In the genomic region with DNA sequence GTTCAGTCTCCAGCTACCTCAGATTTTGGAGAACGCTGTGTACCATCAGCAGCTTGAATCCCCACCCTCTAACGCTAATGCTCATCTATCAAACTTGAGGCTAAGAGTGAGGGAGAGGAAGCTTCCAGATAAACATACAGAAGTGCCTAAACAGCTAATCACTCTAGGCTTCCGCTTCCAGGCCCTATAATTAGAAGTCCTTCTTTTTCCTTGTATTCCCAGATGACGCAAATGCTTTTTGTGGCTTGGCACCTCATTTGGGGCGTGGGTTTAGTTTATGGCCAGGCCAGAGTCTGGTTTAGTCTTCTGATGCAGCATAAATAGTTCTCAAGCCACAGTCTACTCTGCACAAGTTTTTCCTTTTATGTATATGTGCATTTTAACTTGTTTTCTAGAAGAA, we compare ENCODE assay signal across 9 cellular contexts.
DNase-seq lines count a peak whose midpoint lies in the region; ATAC-seq and TF ChIP-seq lines count a peak whose summit lies in the region.
"Had no signal": no experiment of that assay in that cellular context is flagged by ENCODE, and none has a peak within 500 bp of the region (broad histone marks: within the 10 kb centered on the region; RNA-seq: fewer than 3 reads in every experiment).

No MANE protein-coding gene starts in this region.

- CTCF ChIA-PET in IMR-90 (lab: Yijun Ruan, JAX): interaction anchor here (1.0 kb wide), 1 partner anchor 31 kb away, joined by 3 read pairs; no protein-coding TSS in a partner anchor
- CTCF ChIA-PET in activated CD4-positive, alpha-beta memory T cell treated with anti-CD3 and anti-CD28 coated beads, Interleukin-2, amount 10 ng/mL, durations not matched to agents 7 days and 5 days (lab: Charles Lee): no interaction called here

- H3K36me3 Mint-ChIP-seq in activated CD4-positive, alpha-beta memory T cell treated with anti-CD3 and anti-CD28 coated beads, Interleukin-2, amount 10 ng/mL, durations not matched to agents 7 days and 5 days (ENCODE audit: low read depth): no peaks in the 10 kb centered on the region
- no peaks in the 10 kb centered on the region for H3K36me3 Mint-ChIP-seq in H9 (ENCODE audit: insufficient read depth in 1 of 3, low read depth in 3 of 3)

- H3K9me3 Mint-ChIP-seq in activated CD4-positive, alpha-beta memory T cell treated with anti-CD3 and anti-CD28 coated beads, Interleukin-2, amount 10 ng/mL, durations not matched to agents 7 days and 5 days: no peaks in the 10 kb centered on the region
- H3K9me3 Mint-ChIP-seq in H9: no peaks in the 10 kb centered on the region

- 0 out of 2 replicates have a peak overlapping the region, but pooled peaks have one; percentile 46 for H3K14ac ChIP-seq in IMR-90 (replicated peaks; ENCODE audit: low read depth, low read length)
- H3K14ac ChIP-seq in H9 (ENCODE audit: insufficient read depth, low read length): no peak overlapping the region

- dilution Hi-C loops in IMR-90 (cut with HindIII; ENCODE audit: low sequenced_read_pairs, unreplicated experiment): no loop called here

- H3K4me3 ChIP-seq in IMR-90 (ENCODE audit: insufficient read depth, low read depth, low read length): no peak overlapping the region
- no peak overlapping the region for H3K4me3 ChIP-seq in body of pancreas
- peak overlapping the region; percentile 48 for H3K4me3 ChIP-seq in thoracic aorta

- H2BK15ac ChIP-seq in IMR-90 (ENCODE audit: low read depth, low read length) (peak overlapping the region; percentile 12; the same call in 1 of the 3 replicates), H9 (ENCODE audit: low read depth, low read length) (no peak overlapping the region)

- H2AFZ ChIP-seq in IMR-90 (replicated peaks; ENCODE audit: low read length, poor library complexity): peak overlapping the region; percentile 69
- no peak overlapping the region for H2AFZ ChIP-seq in H9 (ENCODE audit: low read length)

- POLR2A ChIA-PET in IMR-90 (lab: Charles Lee; ENCODE audit: unreplicated experiment): no interaction called here
- POLR2A ChIA-PET in activated CD4-positive, alpha-beta memory T cell treated with anti-CD3 and anti-CD28 coated beads, Interleukin-2, amount 10 ng/mL, durations not matched to agents 7 days and 5 days (lab: Charles Lee): no interaction called here

- H2BK20ac ChIP-seq in IMR-90 (ENCODE audit: low read depth, low read length) (peak overlapping the region; percentile 56; the same call in 1 of the 2 replicates), H9 (ENCODE audit: low read depth, low read length, poor library complexity, severe bottlenecking) (no peak overlapping the region)

- H4K91ac ChIP-seq in IMR-90 (ENCODE audit: insufficient read depth, low read depth, low read length) (peak overlapping the region; percentile 7; the same call in 1 of the 2 replicates), H9 (ENCODE audit: insufficient read length, low read depth, low read length) (no peak overlapping the region)

- WGBS in IMR-90 (ENCODE audit: extremely low coverage in 2 of 2, insufficient read length in 1 of 2), 2 experiments: no CpG with 5 or more reads among the region's 5 CpGs
- 86 to 88% methylated on average over 5 of the region's 5 CpGs for WGBS in body of pancreas, 2 donors
- no CpG with 5 or more reads among the region's 5 CpGs for WGBS in H9 (ENCODE audit: extremely low coverage, insufficient read length, low lambda C conversion rate)

- BruUV-seq in IMR-90 (replicated peaks; lab: Mats Ljungman, UMichigan): no TSS peak

- H3K23me2 ChIP-seq in H9 (ENCODE audit: insufficient read length, low read depth, low read length, poor library complexity, severe bottlenecking): no peaks in the 10 kb centered on the region

- H3K4me1 Mint-ChIP-seq in activated CD4-positive, alpha-beta memory T cell treated with anti-CD3 and anti-CD28 coated beads, Interleukin-2, amount 10 ng/mL, durations not matched to agents 7 days and 5 days: no peaks in the 10 kb centered on the region
- H3K4me1 Mint-ChIP-seq in H9: no peaks in the 10 kb centered on the region

- no peaks in the 10 kb centered on the region for H3K36me3 ChIP-seq in IMR-90 (ENCODE audit: control insufficient read depth, insufficient read depth, low read length)
- no peaks in the 10 kb centered on the region for H3K36me3 ChIP-seq in body of pancreas (replicated peaks in 1 of 2; ENCODE audit: insufficient read depth in 1 of 2, low read depth in 2 of 2)
- H3K36me3 ChIP-seq in thoracic aorta: no peaks in the 10 kb centered on the region

- H3K27me3 ChIP-seq in IMR-90 (ENCODE audit: control insufficient read depth, insufficient read depth, low read length): no peaks in the 10 kb centered on the region
- H3K27me3 ChIP-seq in body of pancreas: no peaks in the 10 kb centered on the region
- H3K27me3 ChIP-seq in thoracic aorta (replicated peaks; ENCODE audit: insufficient read depth): no peaks in the 10 kb centered on the region
- H3K27me3 ChIP-seq in H9 (ENCODE audit: insufficient read depth, low read length): no peaks in the 10 kb centered on the region

- no peak overlapping the region for H2AK9ac ChIP-seq in IMR-90 (replicated peaks; ENCODE audit: low read depth, low read length, poor library complexity)

- H3K79me1 ChIP-seq in IMR-90 (ENCODE audit: low read depth in 1 of 2, low read length in 2 of 2): no peaks in the 10 kb centered on the region
- no peaks in the 10 kb centered on the region for H3K79me1 ChIP-seq in H9 (ENCODE audit: insufficient read depth, low read depth, low read length, poor library complexity, severe bottlenecking)

- in situ Hi-C loops in IMR-90 (cut with MboI; ENCODE audit: low sequenced_read_pairs): no loop called here

- H3K4ac ChIP-seq in IMR-90 (ENCODE audit: low read depth, low read length) (peak overlapping the region; percentile 1; the same call in 1 of the 2 replicates), H9 (ENCODE audit: low read depth, low read length) (no peak overlapping the region)

- H4K8ac ChIP-seq in IMR-90 (ENCODE audit: low read depth in 2 of 2, low read length in 2 of 2) (peak overlapping the region in 1 of 2 experiments; percentile 7; a peak in 1 of 4 replicates), H9 (replicated peaks; ENCODE audit: insufficient read length, low read depth, low read length) (no peak overlapping the region)

- no peaks in the 10 kb centered on the region for H3K27me3 Mint-ChIP-seq in activated CD4-positive, alpha-beta memory T cell treated with anti-CD3 and anti-CD28 coated beads, Interleukin-2, amount 10 ng/mL, durations not matched to agents 7 days and 5 days
- H3K27me3 Mint-ChIP-seq in H9 (ENCODE audit: low read depth): no peaks in the 10 kb centered on the region

- H3K9ac ChIP-seq in IMR-90 (ENCODE audit: low read depth, low read length): no peak overlapping the region
- H3K9ac ChIP-seq in H9 (ENCODE audit: extremely low read depth, insufficient read length, low read length): no peak overlapping the region

- TF ChIP-seq CTCF in IMR-90 (conservative IDR thresholded peaks at IDR 0.05; ENCODE audit: low read depth, low read length) (no peak), body of pancreas (IDR thresholded peaks at IDR 0.05) (no peak), thoracic aorta (IDR thresholded peaks at IDR 0.05) (no peak), H9 (conservative IDR thresholded peaks at IDR 0.05) (no peak)

- no peak overlapping the region for H2BK12ac ChIP-seq in H9 (ENCODE audit: insufficient read length, low read depth, low read length)

- peaks cover 2% of the 10 kb centered on the region for H3K4me1 ChIP-seq in IMR-90 (ENCODE audit: control insufficient read depth, insufficient read depth, low read length)
- H3K4me1 ChIP-seq in body of pancreas: no peaks in the 10 kb centered on the region
- H3K4me1 ChIP-seq in thoracic aorta (ENCODE audit: control insufficient read depth in 1 of 2, low read depth in 2 of 2): peaks cover 17 to 19% of the 10 kb centered on the region in 2 donors
- no peaks in the 10 kb centered on the region for H3K4me1 ChIP-seq in H9 (ENCODE audit: insufficient read depth, low read length)

- intact Hi-C loops in IMR-90 (cut with micrococcal nuclease): no loop called here
- intact Hi-C loops in body of pancreas (cut with DNase I): no loop called here

- ATAC-seq in IMR-90 (ENCODE audit: low read depth): peak; percentile 97
- peak; percentile 35 for ATAC-seq in body of pancreas
- peak; percentile 92 for ATAC-seq in thoracic aorta (ENCODE audit: insufficient number of reproducible peaks, low FRiP score, low read depth)

- H3K27ac ChIP-seq in IMR-90 (ENCODE audit: insufficient read depth, low read length) (no peak overlapping the region), body of pancreas (no peak overlapping the region), thoracic aorta (peak overlapping the region; percentile 64 to 85), H9 (ENCODE audit: insufficient read length, low read depth, low read length) (no peak overlapping the region)

- H3K27ac Mint-ChIP-seq in activated CD4-positive, alpha-beta memory T cell treated with anti-CD3 and anti-CD28 coated beads, Interleukin-2, amount 10 ng/mL, durations not matched to agents 7 days and 5 days: no peak overlapping the region
- peak overlapping the region in 1 of 3 experiments; percentile 39; a peak in 1 of 7 replicates for H3K27ac Mint-ChIP-seq in H9

- H3K56ac ChIP-seq in IMR-90 (ENCODE audit: extremely low read depth, insufficient read depth, low read length): no peak overlapping the region
- H3K56ac ChIP-seq in H9 (ENCODE audit: insufficient read length, low read depth, low read length): no peak overlapping the region

- peak overlapping the region; percentile 28; the same call in 1 of the 2 replicates for H3K4me2 ChIP-seq in IMR-90 (ENCODE audit: low read depth, low read length)
- no peak overlapping the region for H3K4me2 ChIP-seq in H9 (ENCODE audit: insufficient read depth, insufficient read length, low read length)

- H4K5ac ChIP-seq in IMR-90 (ENCODE audit: low read depth, low read length) (no peak overlapping the region), H9 (ENCODE audit: insufficient read length, low read depth, low read length) (no peak overlapping the region)

- H4K20me1 ChIP-seq in IMR-90 (ENCODE audit: insufficient read depth, low read length): no peaks in the 10 kb centered on the region
- no peaks in the 10 kb centered on the region for H4K20me1 ChIP-seq in H9 (ENCODE audit: control insufficient read depth, insufficient read depth, insufficient read length)

- H3T11ph ChIP-seq in H9 (ENCODE audit: low read length): no peak overlapping the region

- DNase-seq in IMR-90 (peak; percentile 98), body of pancreas (peak in 3 of 4 donors; percentile 17 to 35 (median 24)), hepatic stellate cell (ENCODE audit: low spot score) (peak; percentile 37), thoracic aorta (ENCODE audit: low spot score) (peak; percentile 33), RPMI8226 (no peak), H9 (no peak), kidney glomerular epithelial cell (lab: John Stamatoyannopoulos, UW) (no peak)
- no peak for DNase-seq in activated CD4-positive, alpha-beta memory T cell treated with anti-CD3 and anti-CD28 coated beads, Interleukin-2, amount 10 ng/mL, durations not matched to agents 7 days and 5 days
- DNase-seq: NCI-H146 had no signal

- H3K9me1 ChIP-seq in IMR-90 (ENCODE audit: insufficient read depth, low read length): no peaks in the 10 kb centered on the region

- no peak for TF ChIP-seq RAD21 in IMR-90 (IDR thresholded peaks at IDR 0.05; ENCODE audit: low read length)

- no peak overlapping the region for H3K23ac ChIP-seq in IMR-90 (ENCODE audit: low read depth, low read length)
- H3K23ac ChIP-seq in H9 (ENCODE audit: insufficient read length, low read depth, low read length): no peak overlapping the region

- H2BK5ac ChIP-seq in IMR-90 (ENCODE audit: low read depth, low read length, poor library complexity, severe bottlenecking): peak overlapping the region; percentile 75
- no peak overlapping the region for H2BK5ac ChIP-seq in H9 (ENCODE audit: insufficient read length, low read length)

- peak overlapping the region; percentile 1; the same call in 1 of the 2 replicates for H3K18ac ChIP-seq in IMR-90 (ENCODE audit: low read depth, low read length)
- H3K18ac ChIP-seq in H9 (ENCODE audit: insufficient read length, low read depth, low read length): no peak overlapping the region

- TF ChIP-seq POLR2A in IMR-90 (IDR thresholded peaks at IDR 0.05; ENCODE audit: low read depth, low read length) (no peak), body of pancreas (IDR thresholded peaks at IDR 0.05) (no peak)

- no peaks in the 10 kb centered on the region for H3K9me3 ChIP-seq in IMR-90 (ENCODE audit: control insufficient read depth, insufficient read depth, low read length)
- H3K9me3 ChIP-seq in body of pancreas: no peaks in the 10 kb centered on the region
- no peaks in the 10 kb centered on the region for H3K9me3 ChIP-seq in thoracic aorta
- no peaks in the 10 kb centered on the region for H3K9me3 ChIP-seq in H9 (ENCODE audit: control insufficient read depth, low read depth, low read length)

- H3K79me2 ChIP-seq in H9 (ENCODE audit: insufficient read depth, low read length): no peaks in the 10 kb centered on the region

- H2BK120ac ChIP-seq in IMR-90 (ENCODE audit: low read depth, low read length): peak overlapping the region; percentile 53; the same call in 1 of the 2 replicates
- no peak overlapping the region for H2BK120ac ChIP-seq in H9 (ENCODE audit: low read depth, low read length, poor library complexity, severe bottlenecking)

- H2AK5ac ChIP-seq in IMR-90 (ENCODE audit: low read depth, low read length) (no peak overlapping the region), H9 (ENCODE audit: insufficient read length, low read length) (no peak overlapping the region)

- H3K4me3 Mint-ChIP-seq in activated CD4-positive, alpha-beta memory T cell treated with anti-CD3 and anti-CD28 coated beads, Interleukin-2, amount 10 ng/mL, durations not matched to agents 7 days and 5 days: no peak overlapping the region
- no peak overlapping the region for H3K4me3 Mint-ChIP-seq in H9

Comparison
In these comparisons a context has a peak if more than half of its experiments do, and no peak if none do; other contexts are left out.
1. ATAC-seq: peak in every context shown above with its lines; median percentile 97 in IMR-90; 92 in thoracic aorta; 35 in body of pancreas.
2. DNase-seq: peak in IMR-90 (single experiment), body of pancreas (3 of 4), hepatic stellate cell (single experiment) and thoracic aorta (single experiment); none in activated CD4-positive, alpha-beta memory T cell treated with anti-CD3 and anti-CD28 coated beads, Interleukin-2, amount 10 ng/mL, durations not matched to agents 7 days and 5 days (single experiment), RPMI8226 (single experiment), H9 (single experiment) and kidney glomerular epithelial cell (single experiment).
3. H3K27ac ChIP-seq: peak in thoracic aorta (2 of 2); none in IMR-90 (single experiment), body of pancreas (0 of 4) and H9 (single experiment).